13 cellular contexts compared by ENCODE assay signal in genomic region chr16:88069397-88070168, GRCh38.
DNase-seq lines count a peak whose midpoint lies in the region; ATAC-seq and TF ChIP-seq lines count a peak whose summit lies in the region.
"Had no signal": no experiment of that assay in that cellular context is flagged by ENCODE, and none has a peak within 500 bp of the region (broad histone marks: within the 10 kb centered on the region; RNA-seq: fewer than 3 reads in every experiment).

No MANE protein-coding gene starts in this region.

- no peaks in the 10 kb centered on the region for H3K79me2 ChIP-seq in Karpas-422 (ENCODE audit: low read length)
- no peaks in the 10 kb centered on the region for H3K79me2 ChIP-seq in hepatocyte

- no peak overlapping the region for H3K4me3 ChIP-seq in Karpas-422 (ENCODE audit: low read length)
- no peak overlapping the region for H3K4me3 ChIP-seq in hepatocyte
- H3K4me3 ChIP-seq: A549, lung had no signal

- H3K4me1 Mint-ChIP-seq in stimulated activated naive CD8-positive, alpha-beta T cell treated with anti-CD3 and anti-CD28 coated beads, Interleukin-15, Interleukin-2, amounts not matched to agents 100 ng/mL and 50 ng/mL, for 24 hours (ENCODE audit: low read depth): peaks cover 7% of the 10 kb centered on the region

- no peak overlapping the region for H3K4me3 Mint-ChIP-seq in stimulated activated naive CD8-positive, alpha-beta T cell treated with anti-CD3 and anti-CD28 coated beads, Interleukin-15, Interleukin-2, amounts not matched to agents 100 ng/mL and 50 ng/mL, for 24 hours

- no peaks in the 10 kb centered on the region for H3K27me3 ChIP-seq in Karpas-422 (ENCODE audit: low read length)
- H3K27me3 ChIP-seq in hepatocyte: no peaks in the 10 kb centered on the region

- ATAC-seq in activated naive CD4-positive, alpha-beta T cell treated with anti-CD3 and anti-CD28 coated beads, Interleukin-2, amount 50 U/mL, for 72 hours: no peak
- peak; percentile 78 for ATAC-seq in HG02571 (IDR thresholded peaks at IDR 0.05; ENCODE audit: unreplicated experiment)

- H2AFZ ChIP-seq in Karpas-422 (ENCODE audit: low read length) (no peak overlapping the region), hepatocyte (no peak overlapping the region)

- H3K36me3 Mint-ChIP-seq in activated naive CD4-positive, alpha-beta T cell treated with anti-CD3 and anti-CD28 coated beads, Interleukin-2, amount 50 U/mL, for 72 hours: peaks cover 0 to 5% of the 10 kb centered on the region in 2 donors
- H3K36me3 Mint-ChIP-seq in stimulated activated naive CD8-positive, alpha-beta T cell treated with anti-CD3 and anti-CD28 coated beads, Interleukin-15, Interleukin-2, amounts not matched to agents 100 ng/mL and 50 ng/mL, for 24 hours (ENCODE audit: low read depth): peaks cover 7% of the 10 kb centered on the region

- H3K4me1 ChIP-seq in Karpas-422 (ENCODE audit: low read length) (peaks cover 10% of the 10 kb centered on the region), hepatocyte (ENCODE audit: insufficient read depth) (no peaks in the 10 kb centered on the region)
- H3K4me1 ChIP-seq: A549 had no signal

- H3K9me3 ChIP-seq in Karpas-422 (ENCODE audit: low read length) (no peaks in the 10 kb centered on the region), hepatocyte (ENCODE audit: low read depth) (no peaks in the 10 kb centered on the region)
- H3K9me3 ChIP-seq: A549 had no signal

- H4K20me1 ChIP-seq in Karpas-422 (ENCODE audit: insufficient read depth, low read depth, low read length) (no peaks in the 10 kb centered on the region), hepatocyte (ENCODE audit: insufficient read depth, poor library complexity, severe bottlenecking) (no peaks in the 10 kb centered on the region)

- no peak for TF ChIP-seq CTCF in hepatocyte (IDR thresholded peaks at IDR 0.05; ENCODE audit: poor library complexity)

- WGBS in hepatocyte (ENCODE audit: low lambda C conversion rate, missing lambda C conversion rate): 94% methylated on average over 25 of the region's 25 CpGs

- peaks cover 6% of the 10 kb centered on the region; the same call in 1 of the 2 replicates for H3K36me3 ChIP-seq in Karpas-422 (ENCODE audit: insufficient read depth, low read length)
- H3K36me3 ChIP-seq in hepatocyte (replicated peaks; ENCODE audit: insufficient read depth, low read depth): no peaks in the 10 kb centered on the region

- H3K9me3 Mint-ChIP-seq in activated naive CD4-positive, alpha-beta T cell treated with anti-CD3 and anti-CD28 coated beads, Interleukin-2, amount 50 U/mL, for 72 hours: no peaks in the 10 kb centered on the region
- no peaks in the 10 kb centered on the region for H3K9me3 Mint-ChIP-seq in stimulated activated naive CD8-positive, alpha-beta T cell treated with anti-CD3 and anti-CD28 coated beads, Interleukin-15, Interleukin-2, amounts not matched to agents 100 ng/mL and 50 ng/mL, for 24 hours

- H3K9me2 ChIP-seq in Karpas-422 (replicated peaks; ENCODE audit: insufficient read depth, low read length): no peaks in the 10 kb centered on the region
- H3K9me2 ChIP-seq in hepatocyte (replicated peaks; ENCODE audit: insufficient read depth): no peaks in the 10 kb centered on the region

- H3K4me2 ChIP-seq in Karpas-422 (ENCODE audit: low read depth, low read length, poor library complexity, severe bottlenecking) (no peak overlapping the region), hepatocyte (no peak overlapping the region)
- H3K4me2 ChIP-seq: A549 had no signal

- H3K27ac Mint-ChIP-seq in activated naive CD4-positive, alpha-beta T cell treated with anti-CD3 and anti-CD28 coated beads, Interleukin-2, amount 50 U/mL, for 72 hours: peak overlapping the region; percentile 11 to 53
- peak overlapping the region; percentile 2 for H3K27ac Mint-ChIP-seq in stimulated activated naive CD8-positive, alpha-beta T cell treated with anti-CD3 and anti-CD28 coated beads, Interleukin-15, Interleukin-2, amounts not matched to agents 100 ng/mL and 50 ng/mL, for 24 hours

- no peaks in the 10 kb centered on the region for H3K27me3 Mint-ChIP-seq in stimulated activated naive CD8-positive, alpha-beta T cell treated with anti-CD3 and anti-CD28 coated beads, Interleukin-15, Interleukin-2, amounts not matched to agents 100 ng/mL and 50 ng/mL, for 24 hours

- no peak overlapping the region for H3K9ac ChIP-seq in Karpas-422 (ENCODE audit: low read length)

- no peak overlapping the region for H3K27ac ChIP-seq in Karpas-422 (ENCODE audit: low read length)
- no peak overlapping the region for H3K27ac ChIP-seq in hepatocyte
- H3K27ac ChIP-seq: A549 had no signal

- no peak for DNase-seq in activated naive CD4-positive, alpha-beta T cell treated with anti-CD3 and anti-CD28 coated beads, Interleukin-2, amount 50 U/mL, for 72 hours (ENCODE audit: low spot score in 2 of 2)
- no peak for DNase-seq in activated naive CD4-positive, alpha-beta T cell treated with anti-CD3 and anti-CD28 coated beads, Interleukin-2, amount 50 U/mL, for 16 hours
- DNase-seq in Karpas-422: peak; percentile 51
- DNase-seq in HCEC 1CT: no peak
- DNase-seq in GOT3 (lab: John Stamatoyannopoulos, UW): no peak
- no peak for DNase-seq in hepatocyte (ENCODE audit: low spot score)
- DNase-seq: activated CD8-positive, alpha-beta memory T cell treated with anti-CD3 and anti-CD28 coated beads, Interleukin-2, amount 50 U/mL, for 48 hours; effector CD8-positive, alpha-beta T cell; stimulated activated CD4-positive, alpha-beta T cell treated with anti-CD3 and anti-CD28 coated beads, Interleukin-2, amount 100 ng/mL, for 24 hours had no signal
